21 cellular contexts compared by ENCODE assay signal in the genomic region with DNA sequence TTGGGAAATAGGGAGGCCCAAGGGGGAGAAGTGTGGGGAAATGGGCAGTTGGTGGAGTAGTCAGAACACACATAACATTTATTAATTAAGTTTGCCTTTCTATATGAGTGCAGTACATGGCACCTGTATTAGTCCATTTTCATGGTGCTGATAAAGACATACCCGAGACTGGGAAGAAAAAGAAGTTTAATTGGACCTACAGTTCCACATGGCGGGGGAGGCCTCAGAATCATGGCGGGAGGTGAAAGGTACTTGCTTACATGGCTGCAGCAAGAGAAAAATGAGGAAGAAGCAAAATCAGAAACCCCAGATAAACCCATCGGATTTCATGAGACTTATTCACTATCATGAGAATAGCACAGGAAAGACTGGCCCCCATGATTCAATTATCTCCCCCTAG. TPM values are rescaled to one million over a fixed set of nuclear protein-coding genes. Genes with fewer than 3 reads are reported as not detected.
DNase-seq lines count a peak whose midpoint lies in the region; ATAC-seq and TF ChIP-seq lines count a peak whose summit lies in the region.
"Had no signal": no experiment of that assay in that cellular context is flagged by ENCODE, and none has a peak within 500 bp of the region (broad histone marks: within the 10 kb centered on the region; RNA-seq: fewer than 3 reads in every experiment).

No MANE protein-coding gene starts in this region.

- no peaks in the 10 kb centered on the region for H3F3A ChIP-seq in DOHH2 (ENCODE audit: control insufficient read depth, insufficient read depth)

- H3K4me3 ChIP-seq in DOHH2 (ENCODE audit: low read length) = peak overlapping the region; percentile 98
- H3K4me3 ChIP-seq: sigmoid colon had no signal

- no peaks in the 10 kb centered on the region for H3K9me2 ChIP-seq in DOHH2 (replicated peaks; ENCODE audit: control insufficient read depth, low read length)

- H3K4me1 ChIP-seq in DOHH2 (ENCODE audit: control insufficient read depth, low read length) = peaks cover 21% of the 10 kb centered on the region

- peaks cover 41% of the 10 kb centered on the region for H3K79me2 ChIP-seq in DOHH2 (ENCODE audit: control insufficient read depth, low read length)

- H3K27ac ChIP-seq in DOHH2 (ENCODE audit: low read depth, low read length) = no peak overlapping the region
- H3K27ac ChIP-seq: ascending aorta, GM23248, sigmoid colon had no signal

- H4K20me1 ChIP-seq in DOHH2 (ENCODE audit: control insufficient read depth, insufficient read depth, low read depth, low read length) = no peaks in the 10 kb centered on the region

- H3K9me3 ChIP-seq in DOHH2 (ENCODE audit: control insufficient read depth, insufficient read depth, low read length) = no peaks in the 10 kb centered on the region
- H3K9me3 ChIP-seq: ascending aorta, sigmoid colon had no signal

- H3K4me1 Mint-ChIP-seq in T-helper 2 cell treated with Interferon-gamma antibody and Interleukin-4, amounts not matched to agents 5 μg/mL and 100 μg/mL, for 36 hours (ENCODE audit: low read depth) = peaks cover 16% of the 10 kb centered on the region
- peaks cover 23% of the 10 kb centered on the region for H3K4me1 Mint-ChIP-seq in activated naive CD8-positive, alpha-beta T cell treated with anti-CD3 and anti-CD28 coated beads, Interleukin-2, amount 10 ng/mL, durations not matched to agents 7 days and 5 days
- H3K4me1 Mint-ChIP-seq in nephron progenitor cell (peaks cover 27% of the 10 kb centered on the region), osteocyte (ENCODE audit: unreplicated experiment) (peaks cover 28% of the 10 kb centered on the region)

- H3K4me2 ChIP-seq in DOHH2 (ENCODE audit: low read length) = peak overlapping the region; percentile 100; the same call in 1 of the 2 replicates

- ATAC-seq in activated naive CD8-positive, alpha-beta T cell treated with anti-CD3 and anti-CD28 coated beads, Interleukin-2, amount 10 ng/mL, durations not matched to agents 7 days and 5 days (ENCODE audit: low read depth) = no peak
- no peak for ATAC-seq in omental fat pad (ENCODE audit: low FRiP score)
- no peak for ATAC-seq in HG02840 (IDR thresholded peaks at IDR 0.05; ENCODE audit: low FRiP score, unreplicated experiment)

- DNase-seq in T-helper 2 cell treated with Interferon-gamma antibody and Interleukin-4, amounts not matched to agents 5 μg/mL and 100 μg/mL, for 36 hours (ENCODE audit: low spot score) = no peak
- DNase-seq in T-helper 2 cell (no peak), nephron progenitor cell (no peak), osteocyte (ENCODE audit: extremely low spot score, unreplicated experiment) (no peak), omental fat pad (ENCODE audit: low spot score) (no peak)
- no peak for DNase-seq in activated naive CD8-positive, alpha-beta T cell treated with anti-CD3 and anti-CD28 coated beads, Interleukin-2, amount 10 ng/mL, durations not matched to agents 7 days and 5 days
- DNase-seq: 8988T; activated CD4-positive, CD25-positive, alpha-beta regulatory T cell; activated gamma-delta T cell; effector memory CD4-positive, alpha-beta T cell; GM23248; Kasumi-1; midbrain; NCI-H1105; NCI-H510A; sigmoid colon; stimulated activated naive CD4-positive, alpha-beta T cell treated with Interleukin-2 at 50 U/mL for 16 hours; trophoblast cell had no signal

- H3K27ac Mint-ChIP-seq in T-helper 2 cell treated with Interferon-gamma antibody and Interleukin-4, amounts not matched to agents 5 μg/mL and 100 μg/mL, for 36 hours = no peak overlapping the region
- H3K27ac Mint-ChIP-seq in activated naive CD8-positive, alpha-beta T cell treated with anti-CD3 and anti-CD28 coated beads, Interleukin-2, amount 10 ng/mL, durations not matched to agents 7 days and 5 days = no peak overlapping the region
- H3K27ac Mint-ChIP-seq in nephron progenitor cell (no peak overlapping the region), osteocyte (ENCODE audit: unreplicated experiment) (no peak overlapping the region)

- no peaks in the 10 kb centered on the region for H3K27me3 Mint-ChIP-seq in T-helper 2 cell treated with Interferon-gamma antibody and Interleukin-4, amounts not matched to agents 5 μg/mL and 100 μg/mL, for 36 hours (ENCODE audit: low read depth)
- H3K27me3 Mint-ChIP-seq in activated naive CD8-positive, alpha-beta T cell treated with anti-CD3 and anti-CD28 coated beads, Interleukin-2, amount 10 ng/mL, durations not matched to agents 7 days and 5 days = no peaks in the 10 kb centered on the region
- H3K27me3 Mint-ChIP-seq in nephron progenitor cell (ENCODE audit: low read depth, poor library complexity) = no peaks in the 10 kb centered on the region
- H3K27me3 Mint-ChIP-seq in osteocyte (ENCODE audit: unreplicated experiment) = no peaks in the 10 kb centered on the region

- TF ChIP-seq CTCF in DOHH2 (IDR thresholded peaks at IDR 0.05; ENCODE audit: low read depth, low read length, poor library complexity, severe bottlenecking) (no peak), nephron progenitor cell (IDR thresholded peaks at IDR 0.05) (no peak), osteocyte (IDR thresholded peaks at IDR 0.05) (no peak), omental fat pad (IDR thresholded peaks at IDR 0.05) (no peak)

- peak overlapping the region; percentile 53 for H3K4me3 Mint-ChIP-seq in T-helper 2 cell treated with Interferon-gamma antibody and Interleukin-4, amounts not matched to agents 5 μg/mL and 100 μg/mL, for 36 hours
- peak overlapping the region; percentile 34 for H3K4me3 Mint-ChIP-seq in activated naive CD8-positive, alpha-beta T cell treated with anti-CD3 and anti-CD28 coated beads, Interleukin-2, amount 10 ng/mL, durations not matched to agents 7 days and 5 days
- H3K4me3 Mint-ChIP-seq in nephron progenitor cell = peak overlapping the region; percentile 43
- no peak overlapping the region for H3K4me3 Mint-ChIP-seq in osteocyte (ENCODE audit: unreplicated experiment)

- H3K36me3 ChIP-seq in DOHH2 (ENCODE audit: control insufficient read depth, low read length) = no peaks in the 10 kb centered on the region; the same call in 1 of the 2 replicates
- H3K36me3 ChIP-seq: ascending aorta, sigmoid colon had no signal

- no peaks in the 10 kb centered on the region for H3K9me3 Mint-ChIP-seq in T-helper 2 cell treated with Interferon-gamma antibody and Interleukin-4, amounts not matched to agents 5 μg/mL and 100 μg/mL, for 36 hours
- no peaks in the 10 kb centered on the region for H3K9me3 Mint-ChIP-seq in activated naive CD8-positive, alpha-beta T cell treated with anti-CD3 and anti-CD28 coated beads, Interleukin-2, amount 10 ng/mL, durations not matched to agents 7 days and 5 days
- H3K9me3 Mint-ChIP-seq in nephron progenitor cell (no peaks in the 10 kb centered on the region), osteocyte (ENCODE audit: unreplicated experiment) (no peaks in the 10 kb centered on the region)

- H3K27me3 ChIP-seq in DOHH2 (ENCODE audit: control insufficient read depth, low read length) = no peaks in the 10 kb centered on the region
- H3K27me3 ChIP-seq: ascending aorta, sigmoid colon had no signal

- POLR2A ChIA-PET in activated naive CD8-positive, alpha-beta T cell treated with anti-CD3 and anti-CD28 coated beads, Interleukin-2, amount 10 ng/mL, durations not matched to agents 7 days and 5 days (lab: Charles Lee) = no interaction called here

- H3K36me3 Mint-ChIP-seq in T-helper 2 cell treated with Interferon-gamma antibody and Interleukin-4, amounts not matched to agents 5 μg/mL and 100 μg/mL, for 36 hours (ENCODE audit: low read depth) = peaks cover 2% of the 10 kb centered on the region
- H3K36me3 Mint-ChIP-seq in activated naive CD8-positive, alpha-beta T cell treated with anti-CD3 and anti-CD28 coated beads, Interleukin-2, amount 10 ng/mL, durations not matched to agents 7 days and 5 days = peaks cover 3% of the 10 kb centered on the region
- no peaks in the 10 kb centered on the region for H3K36me3 Mint-ChIP-seq in nephron progenitor cell (ENCODE audit: low read depth)
- peaks cover 2% of the 10 kb centered on the region for H3K36me3 Mint-ChIP-seq in osteocyte (ENCODE audit: unreplicated experiment)

RNA-seq across cellular contexts. Expression of a gene that starts 1.6 kb away (rescaled TPM):
- 10 to 100 TPM; 21.5 to 23.3 TPM for total RNA-seq in activated naive CD8-positive, alpha-beta T cell treated with anti-CD3 and anti-CD28 coated beads, Interleukin-2, amount 10 ng/mL, durations not matched to agents 7 days and 5 days
- total RNA-seq in osteocyte = 14.0 and 21.3 TPM in 2 replicates
- 10 to 100 TPM; 16.6 to 30.6 (median 18.3) TPM for total RNA-seq in omental fat pad
